Comparison of ENCODE assay signal across 8 cellular contexts in the genomic region with DNA sequence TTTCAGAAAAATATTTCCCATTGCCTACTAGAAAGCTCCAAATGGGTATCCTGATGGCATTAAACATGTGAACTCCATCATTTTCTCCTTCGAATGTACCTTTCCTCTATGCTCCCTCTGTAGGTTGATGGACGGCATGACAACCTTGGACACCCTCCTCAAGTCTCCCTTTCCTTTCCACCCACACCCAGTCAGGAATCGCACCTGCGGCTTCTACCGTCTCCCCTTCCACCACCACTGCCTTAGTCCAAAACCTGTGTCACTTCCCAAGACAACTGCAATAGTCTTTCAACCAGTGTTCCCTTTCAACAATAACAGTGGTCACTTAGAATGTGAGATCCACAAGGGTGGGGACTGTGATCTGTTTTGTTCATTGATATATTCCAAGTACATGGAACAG.
DNase-seq lines count a peak whose midpoint lies in the region; ATAC-seq and TF ChIP-seq lines count a peak whose summit lies in the region.

No MANE protein-coding gene starts in this region.

- H3K27ac ChIP-seq in CD4-positive, alpha-beta T cell (ENCODE audit: low read depth, low read length): no peak overlapping the region
- H3K27ac ChIP-seq in HEK293 (ENCODE audit: extremely low read depth, low read depth, low read length) (no peak overlapping the region), spleen (no peak overlapping the region), coronary artery (no peak overlapping the region)

- no peaks in the 10 kb centered on the region for H3K27me3 Mint-ChIP-seq in CD4-positive, alpha-beta T cell
- H3K27me3 Mint-ChIP-seq in natural killer cell (ENCODE audit: low read depth in 2 of 2): peaks cover 10 to 26% of the 10 kb centered on the region in 2 donors

- H3K9me3 Mint-ChIP-seq in CD4-positive, alpha-beta T cell: no peaks in the 10 kb centered on the region
- no peaks in the 10 kb centered on the region for H3K9me3 Mint-ChIP-seq in natural killer cell

- POLR2A ChIA-PET in CD4-positive, alpha-beta T cell (lab: Charles Lee): no interaction called here
- POLR2A ChIA-PET in HEK293 (lab: Yijun Ruan, JAX): no interaction called here

- WGBS in spleen, 5 donors: 60 to 72% (median 66%) methylated on average over 5 of the region's 5 CpGs

- no peaks in the 10 kb centered on the region for H3K36me3 Mint-ChIP-seq in CD4-positive, alpha-beta T cell (ENCODE audit: low read depth)
- H3K36me3 Mint-ChIP-seq in natural killer cell: no peaks in the 10 kb centered on the region

- H3K4me1 Mint-ChIP-seq in CD4-positive, alpha-beta T cell (ENCODE audit: low read depth): no peaks in the 10 kb centered on the region
- H3K4me1 Mint-ChIP-seq in natural killer cell: no peaks in the 10 kb centered on the region

- no peak for DNase-seq in CD4-positive, alpha-beta T cell
- DNase-seq in SW480 (ENCODE audit: low spot score) (peak; percentile 32), left lobe of liver (ENCODE audit: low spot score) (no peak), spleen (no peak), coronary artery (ENCODE audit: low spot score) (no peak), natural killer cell (no peak)

- H3K4me1 ChIP-seq in HEK293 (ENCODE audit: control insufficient read depth, insufficient read depth, low read length): no peaks in the 10 kb centered on the region
- H3K4me1 ChIP-seq in spleen: no peaks in the 10 kb centered on the region

- TF ChIP-seq CTCF in CD4-positive, alpha-beta T cell (IDR thresholded peaks at IDR 0.05): peak; percentile 60
- TF ChIP-seq CTCF in HEK293 (tag by site-specific recombination; IDR thresholded peaks at IDR 0.05) (no peak), spleen (IDR thresholded peaks at IDR 0.05 in 8 of 11, conservative IDR thresholded peaks at IDR 0.05 in 3 of 11) (peak in 5 of 11 experiments; percentile 20 to 36 (median 26)), coronary artery (IDR thresholded peaks at IDR 0.05) (no peak), natural killer cell (IDR thresholded peaks at IDR 0.05) (no peak)

- H3K27me3 ChIP-seq in CD4-positive, alpha-beta T cell (ENCODE audit: control insufficient read depth, insufficient read depth, low read length): no peaks in the 10 kb centered on the region
- H3K27me3 ChIP-seq in spleen (replicated peaks in 1 of 7): no peaks in the 10 kb centered on the region

- intact Hi-C loops in CD4-positive, alpha-beta T cell (cut with DNase I, micrococcal nuclease): loop anchor here (1.0 to 5.0 kb wide), 4 partner anchors 232 to 562 kb away; partner anchors contain the start of gene AXIN2 (in 1 of the 2)
- intact Hi-C loops in spleen (cut with DNase I; ENCODE audit: low total_unique reads) (no loop called here), natural killer cell (cut with micrococcal nuclease) (no loop called here)

- ATAC-seq in CD4-positive, alpha-beta T cell (ENCODE audit: poor library complexity): peak; percentile 56
- ATAC-seq in left lobe of liver (peak; percentile 85), natural killer cell (no peak), HG02642 (IDR thresholded peaks at IDR 0.05; ENCODE audit: poor library complexity, unreplicated experiment) (no peak)

- CTCF ChIA-PET in CD4-positive, alpha-beta T cell (lab: Charles Lee): interaction anchor here (0.5 to 1.4 kb wide), 3 partner anchors 220 to 338 kb away, joined by 3 to 4 read pairs (median 4); no protein-coding TSS in a partner anchor
- CTCF ChIA-PET in HEK293 (lab: Yijun Ruan, JAX): interaction anchor here (0.6 to 5.6 kb wide), 14 partner anchors 8 to 678 kb away, joined by 3 to 31 read pairs (median 4); no protein-coding TSS in a partner anchor

- H3K9me3 ChIP-seq in CD4-positive, alpha-beta T cell (ENCODE audit: control insufficient read depth, low read length): no peaks in the 10 kb centered on the region
- H3K9me3 ChIP-seq in HEK293 (ENCODE audit: control insufficient read depth, insufficient read depth, low read depth, low read length): no peaks in the 10 kb centered on the region
- H3K9me3 ChIP-seq in spleen: no peaks in the 10 kb centered on the region

- H3K36me3 ChIP-seq in HEK293 (ENCODE audit: control insufficient read depth in 2 of 2, insufficient read depth in 1 of 2, low read length in 2 of 2): no peaks in the 10 kb centered on the region
- no peaks in the 10 kb centered on the region for H3K36me3 ChIP-seq in spleen

- H3K4me3 ChIP-seq in HEK293 (ENCODE audit: low read depth, low read length): no peak overlapping the region
- no peak overlapping the region for H3K4me3 ChIP-seq in spleen
- no peak overlapping the region for H3K4me3 ChIP-seq in coronary artery

- no peak for TF ChIP-seq POLR2A in spleen (IDR thresholded peaks at IDR 0.05)

- H3K4me3 Mint-ChIP-seq in CD4-positive, alpha-beta T cell: no peak overlapping the region
- no peak overlapping the region for H3K4me3 Mint-ChIP-seq in natural killer cell

- no peak overlapping the region for H3K27ac Mint-ChIP-seq in CD4-positive, alpha-beta T cell
- H3K27ac Mint-ChIP-seq in natural killer cell: no peak overlapping the region

TF ChIP-seq in HEK293, 187 proteins besides CTCF, POLR2A, EP300 and RAD21:
- TF ChIP-seq SCRT2 (tag by site-specific recombination; IDR thresholded peaks at IDR 0.05): peak; percentile 64
- no peak for TF ChIP-seq ZNF350 (tag by site-specific recombination; IDR thresholded peaks at IDR 0.05)
- peak; percentile 26; the same call in 1 of the 2 replicates for TF ChIP-seq ZNF654 (tag by site-specific recombination; IDR thresholded peaks at IDR 0.05; ENCODE audit: low read depth)
- peak; percentile 67; the same call in 1 of the 2 replicates for TF ChIP-seq SCRT1 (tag by site-specific recombination; IDR thresholded peaks at IDR 0.05; ENCODE audit: borderline replicate concordance)
TF ChIP-seq in HEK293: peak in this region for 3.

Comparison
In these comparisons a context has a peak if more than half of its experiments do, and no peak if none do; other contexts are left out.
1. ATAC-seq: peak in CD4-positive, alpha-beta T cell (single experiment) and left lobe of liver (single experiment); none in natural killer cell (0 of 3) and HG02642 (single experiment).
2. intact Hi-C loops: an anchor here in CD4-positive, alpha-beta T cell (1.0 to 5.0 kb wide); none called in spleen and natural killer cell.